2 cellular contexts compared by ENCODE assay signal in the genomic region with DNA sequence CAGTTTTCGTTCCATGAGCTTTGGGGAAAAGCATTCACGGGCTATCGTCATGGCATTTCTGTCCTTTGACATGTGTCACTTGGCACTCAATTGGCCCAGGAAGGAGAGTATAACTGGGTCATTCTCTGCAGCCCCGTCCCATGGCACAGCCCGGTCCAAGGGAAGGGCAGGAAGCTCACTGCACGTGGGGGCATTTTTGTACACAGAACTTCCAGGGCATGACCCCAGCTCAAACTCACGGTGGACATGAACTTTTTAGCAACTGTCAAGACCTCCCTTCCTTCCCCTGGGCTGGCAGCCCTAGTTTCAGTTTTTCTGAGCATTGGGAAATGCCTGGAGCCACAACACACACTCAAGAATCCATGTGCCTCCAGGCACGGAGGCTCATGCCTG.
TF ChIP-seq lines count a peak whose summit lies in the region.

No MANE protein-coding gene starts in this region.

TF ChIP-seq in endothelial cell of umbilical vein, 7 proteins besides CTCF, POLR2A, EP300 and RAD21 (continued from another document):
- TF ChIP-seq, protein P1, sequence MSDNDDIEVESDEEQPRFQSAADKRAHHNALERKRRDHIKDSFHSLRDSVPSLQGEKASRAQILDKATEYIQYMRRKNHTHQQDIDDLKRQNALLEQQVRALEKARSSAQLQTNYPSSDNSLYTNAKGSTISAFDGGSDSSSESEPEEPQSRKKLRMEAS (IDR thresholded peaks at IDR 0.05; ENCODE audit: insufficient read depth, insufficient read length), result no peak
- TF ChIP-seq POLR2AphosphoS5 (IDR thresholded peaks at IDR 0.05; ENCODE audit: insufficient read depth, low read depth, low read length) (no peak), MYC (IDR thresholded peaks at IDR 0.05; ENCODE audit: low read depth, low read length) (no peak), FOS (IDR thresholded peaks at IDR 0.05; ENCODE audit: borderline replicate concordance, insufficient read depth, low read length) (no peak), GATA2 (IDR thresholded peaks at IDR 0.05; ENCODE audit: insufficient read depth, insufficient read length, low read depth, low read length) (no peak)

TF ChIP-seq in HepG2, 621 proteins besides CTCF, POLR2A, EP300 and RAD21 (continued from another document):
- TF ChIP-seq ZNF629 (CRISPR knock-in tag; conservative IDR thresholded peaks at IDR 0.05) (no peak), SRSF4 (IDR thresholded peaks at IDR 0.05; ENCODE audit: low read depth, low read length, poor library complexity, severe bottlenecking) (no peak), NFE2L2 (IDR thresholded peaks at IDR 0.05; ENCODE audit: low read length) (no peak), ERF (CRISPR knock-in tag; IDR thresholded peaks at IDR 0.05) (no peak), ZNF724P (CRISPR knock-in tag; IDR thresholded peaks at IDR 0.05; ENCODE audit: borderline replicate concordance) (no peak), ZNF207 (IDR thresholded peaks at IDR 0.05; ENCODE audit: borderline replicate concordance) (no peak), ZNF296 (CRISPR knock-in tag; conservative IDR thresholded peaks at IDR 0.05) (no peak), SMARCC2 (IDR thresholded peaks at IDR 0.05) (no peak), RFXAP (CRISPR knock-in tag; IDR thresholded peaks at IDR 0.05; ENCODE audit: borderline replicate concordance) (no peak)
